9 cellular contexts compared by ENCODE assay signal in the genomic region with DNA sequence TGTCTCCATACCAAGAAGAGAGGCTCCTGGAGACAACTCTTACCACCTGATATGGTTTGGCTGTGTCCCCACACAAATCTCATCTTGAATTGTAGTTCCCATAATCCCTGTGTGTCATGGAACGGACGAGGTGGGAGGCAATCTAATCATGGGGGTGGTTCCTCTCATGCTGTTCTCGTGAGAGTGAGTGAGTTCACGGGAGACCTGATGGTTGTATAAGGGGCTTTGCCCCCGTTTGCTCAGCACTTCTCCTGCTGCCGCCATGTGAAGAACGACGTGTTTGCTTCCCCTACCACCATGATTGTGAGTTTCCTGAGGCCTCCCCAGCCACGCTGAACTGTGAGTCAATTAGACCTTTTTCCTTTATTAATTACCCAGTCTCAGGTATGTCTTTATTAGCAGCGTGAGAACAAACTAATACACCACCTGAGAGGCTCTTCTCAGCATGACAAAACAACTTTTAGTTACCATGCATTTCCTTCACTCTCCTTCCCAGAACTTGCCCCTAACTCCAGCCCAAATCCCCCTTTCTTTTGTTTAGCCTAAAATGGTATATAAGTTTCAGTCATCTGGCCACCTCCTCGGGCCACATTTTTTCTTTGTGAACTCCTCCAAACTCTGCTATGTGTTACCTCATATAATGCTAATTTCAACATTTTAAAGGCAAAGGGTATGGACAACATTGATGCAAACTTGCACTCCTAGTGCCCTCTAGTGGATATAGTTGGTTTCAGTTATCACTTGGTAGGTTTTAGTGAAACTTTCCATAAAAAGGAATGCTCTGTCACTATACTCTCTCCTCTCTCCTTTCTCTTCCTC. TPM values are rescaled to one million over a fixed set of nuclear protein-coding genes. Genes with fewer than 3 reads are reported as not detected.
DNase-seq lines count a peak whose midpoint lies in the region; ATAC-seq, FAIRE-seq and TF ChIP-seq lines count a peak whose summit lies in the region.
"Had no signal": no experiment of that assay in that cellular context is flagged by ENCODE, and none has a peak within 500 bp of the region (broad histone marks: within the 10 kb centered on the region; RNA-seq: fewer than 3 reads in every experiment).

No MANE protein-coding gene starts in this region.

- peak overlapping the region; percentile 9 for H3K4me3 Mint-ChIP-seq in type B pancreatic cell
- H3K4me3 Mint-ChIP-seq: T-helper 1 cell treated with Interleukin-12 subunit alpha and Interleukin-12 subunit beta and Interleukin-4 antibody, amounts not matched to agents 30 μg/mL and 1 μg/mL, for 36 hours had no signal

- H3K27ac ChIP-seq in C4-2B = no peak overlapping the region

- peak; percentile 98 for FAIRE-seq in islet of Langerhans (lab: Jason Lieb, UNC)

- no peak overlapping the region for H3K4me3 ChIP-seq in astrocyte of the spinal cord (ENCODE audit: low read depth, low read length)

- H3K27me3 Mint-ChIP-seq in type B pancreatic cell = no peaks in the 10 kb centered on the region

- in situ Hi-C loops in astrocyte of the spinal cord (cut with HindIII; ENCODE audit: low sequenced_read_pairs) = no loop called here

- peak; percentile 33 for DNase-seq in NCI-H460 (ENCODE audit: extremely low read depth, low read depth)
- peak; percentile 53 for DNase-seq in astrocyte of the spinal cord (ENCODE audit: low read depth, low spot score)
- no peak for DNase-seq in type B pancreatic cell (ENCODE audit: extremely low spot score, unreplicated experiment)

- H3K9me3 Mint-ChIP-seq in type B pancreatic cell = peaks cover 4% of the 10 kb centered on the region
- H3K9me3 Mint-ChIP-seq: T-helper 1 cell treated with Interleukin-12 subunit alpha and Interleukin-12 subunit beta and Interleukin-4 antibody, amounts not matched to agents 30 μg/mL and 1 μg/mL, for 36 hours had no signal

- H3K4me1 Mint-ChIP-seq in type B pancreatic cell (ENCODE audit: unreplicated experiment) = peaks cover 7% of the 10 kb centered on the region

- peak overlapping the region; percentile 42 for H3K27ac Mint-ChIP-seq in type B pancreatic cell
- H3K27ac Mint-ChIP-seq: T-helper 1 cell treated with Interleukin-12 subunit alpha and Interleukin-12 subunit beta and Interleukin-4 antibody, amounts not matched to agents 30 μg/mL and 1 μg/mL, for 36 hours had no signal

- H3K36me3 Mint-ChIP-seq in type B pancreatic cell = no peaks in the 10 kb centered on the region

- TF ChIP-seq CTCF in C4-2B (conservative IDR thresholded peaks at IDR 0.05) (peak; percentile 81), astrocyte of the spinal cord (IDR thresholded peaks at IDR 0.05; ENCODE audit: low read depth, low read length) (peak; percentile 71), type B pancreatic cell (conservative IDR thresholded peaks at IDR 0.05) (peak; percentile 93)

- peak; percentile 82 for ATAC-seq in GM18511 (IDR thresholded peaks at IDR 0.05; ENCODE audit: unreplicated experiment)
- peak; percentile 79 for ATAC-seq in HG03175 (IDR thresholded peaks at IDR 0.05; ENCODE audit: unreplicated experiment)
- ATAC-seq in GM21717 (IDR thresholded peaks at IDR 0.05; ENCODE audit: unreplicated experiment) = no peak

RNA-seq across cellular contexts. Expression of a gene that starts 58.6 kb away (rescaled TPM):
- total RNA-seq in NCI-H460 (2014; rRNA removed; shearing (Covaris generic)) = not detected in 2 replicates
- not detected in 2 replicates for polyA plus RNA-seq in NCI-H460 (2014; cell fraction: nucleus; rRNA removed)
- total RNA-seq in type B pancreatic cell (ENCODE audit: low replicate concordance) = not detected in 2 replicates
